17 cellular contexts compared by ENCODE assay signal in the genomic region with DNA sequence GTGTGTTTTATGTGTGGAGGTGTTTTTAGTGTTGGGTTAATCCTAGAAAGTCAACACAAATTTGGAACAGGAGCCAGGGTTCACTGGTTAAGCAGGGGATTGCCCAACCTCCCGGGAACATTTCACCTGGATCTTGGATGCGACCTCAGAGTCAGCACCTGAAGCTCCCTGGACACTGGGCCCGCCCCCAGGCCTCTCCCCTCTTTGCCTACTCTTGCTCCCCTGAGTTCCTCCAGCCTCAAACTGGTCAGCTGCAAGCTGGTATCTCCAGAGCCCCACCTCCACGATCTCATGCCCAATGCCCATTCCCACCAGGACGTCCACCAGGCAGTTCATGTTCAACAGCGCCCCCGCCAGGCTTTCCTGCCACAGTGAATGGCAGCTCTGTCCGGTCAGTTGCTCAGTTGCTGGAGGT. TPM values are rescaled to one million over a fixed set of nuclear protein-coding genes. Genes with fewer than 3 reads are reported as not detected.
DNase-seq lines count a peak whose midpoint lies in the region; ATAC-seq, FAIRE-seq and TF ChIP-seq lines count a peak whose summit lies in the region.
"Had no signal": no experiment of that assay in that cellular context is flagged by ENCODE, and none has a peak within 500 bp of the region (broad histone marks: within the 10 kb centered on the region; RNA-seq: fewer than 3 reads in every experiment).

No MANE protein-coding gene starts in this region.

- H3K4me3 ChIP-seq in WERI-Rb-1 (ENCODE audit: low read depth, low read length) (no peak overlapping the region), keratinocyte (ENCODE audit: control insufficient read depth in 2 of 3, extremely low read depth in 1 of 3, insufficient read depth in 2 of 3, low read depth in 1 of 3, low read length in 3 of 3) (no peak overlapping the region), gastrocnemius medialis (no peak overlapping the region)
- H3K4me3 ChIP-seq: psoas muscle, tibial nerve had no signal

- ATAC-seq in HG02870 (IDR thresholded peaks at IDR 0.05; ENCODE audit: unreplicated experiment) = no peak
- ATAC-seq in HG02588 (IDR thresholded peaks at IDR 0.05; ENCODE audit: unreplicated experiment) = no peak
- ATAC-seq in gastrocnemius medialis = no peak
- ATAC-seq: activated naive CD8-positive, alpha-beta T cell treated with anti-CD3 and anti-CD28 coated beads, Interleukin-2, amount 50 U/mL, for 24 hours had no signal

- no peak overlapping the region for H3K4me2 ChIP-seq in keratinocyte (ENCODE audit: control insufficient read depth, extremely low read depth, insufficient read depth, low read depth, low read length)

- no peaks in the 10 kb centered on the region for H3K9me1 ChIP-seq in keratinocyte (ENCODE audit: control insufficient read depth, extremely low read depth, insufficient read depth, low read length)

- H2AFZ ChIP-seq in keratinocyte (ENCODE audit: control insufficient read depth, low read length) = no peak overlapping the region

- no peaks in the 10 kb centered on the region for H3K79me2 ChIP-seq in keratinocyte (ENCODE audit: control insufficient read depth, insufficient read depth, low read length)

- in situ Hi-C loops in gastrocnemius medialis (cut with MboI; ENCODE audit: low sequenced_read_pairs in 4 of 4) = no loop called here

- TF ChIP-seq POLR2A in gastrocnemius medialis (IDR thresholded peaks at IDR 0.05) = no peak

- dilution Hi-C loops in keratinocyte (cut with MboI; ENCODE audit: extremely low pct_ligation_motif_present, low sequenced_read_pairs) = no loop called here

- H3K27me3 ChIP-seq in WERI-Rb-1 (ENCODE audit: insufficient read depth, low read depth, severe bottlenecking) (no peaks in the 10 kb centered on the region), keratinocyte (ENCODE audit: control insufficient read depth, extremely low read depth, insufficient read depth, low read length) (no peaks in the 10 kb centered on the region), gastrocnemius medialis (no peaks in the 10 kb centered on the region)
- H3K27me3 ChIP-seq: tibial nerve had no signal

- H3K36me3 ChIP-seq in WERI-Rb-1 = peaks cover 2% of the 10 kb centered on the region; the same call in 1 of the 2 replicates
- no peaks in the 10 kb centered on the region for H3K36me3 ChIP-seq in keratinocyte (ENCODE audit: control insufficient read depth in 2 of 2, extremely low read depth in 1 of 2, insufficient read depth in 2 of 2, low read length in 2 of 2)
- no peaks in the 10 kb centered on the region for H3K36me3 ChIP-seq in gastrocnemius medialis

- intact Hi-C loops in gastrocnemius medialis (cut with DNase I; ENCODE audit: low total_unique reads) = no loop called here

- H3K4me1 ChIP-seq in keratinocyte (ENCODE audit: control insufficient read depth, extremely low read depth, insufficient read depth, low read length) (no peaks in the 10 kb centered on the region), gastrocnemius medialis (no peaks in the 10 kb centered on the region)
- H3K4me1 ChIP-seq: psoas muscle, tibial nerve had no signal

- no peak overlapping the region for H3K9ac ChIP-seq in keratinocyte (ENCODE audit: control insufficient read depth, extremely low read depth, insufficient read depth, low read length)

- TF ChIP-seq CTCF in WERI-Rb-1 (IDR thresholded peaks at IDR 0.05; ENCODE audit: low read depth, low read length) = peak; percentile 30
- TF ChIP-seq CTCF in keratinocyte (optimal IDR thresholded peaks at IDR 0.05 in 1 of 3, IDR thresholded peaks at IDR 0.05 in 1 of 3, conservative IDR thresholded peaks at IDR 0.05 in 1 of 3; ENCODE audit: extremely low read depth in 1 of 3, insufficient read depth in 2 of 3, low read length in 3 of 3) = peak; percentile 11 to 26 (median 14)
- TF ChIP-seq CTCF in gastrocnemius medialis (IDR thresholded peaks at IDR 0.05 in 4 of 5, conservative IDR thresholded peaks at IDR 0.05 in 1 of 5) = peak in 1 of 5 experiments; percentile 19

- DNase-seq in stimulated activated CD4-positive, alpha-beta T cell treated with anti-CD3 and anti-CD28 coated beads, Interleukin-15, amount 100 ng/mL, for 24 hours = peak; percentile 21
- no peak for DNase-seq in stimulated activated CD4-positive, alpha-beta T cell treated with anti-CD3 and anti-CD28 coated beads, Interleukin-4, amount 100 ng/mL, for 24 hours
- DNase-seq in WERI-Rb-1 (no peak), keratinocyte (ENCODE audit: low read depth, low spot score) (no peak), NCI-H2081 treated with DMSO at 0.1 percent for 48 hours (lab: John Stamatoyannopoulos, UW) (no peak), gastrocnemius medialis (no peak)
- DNase-seq: activated naive CD8-positive, alpha-beta T cell treated with anti-CD3 and anti-CD28 coated beads, Interleukin-2, amount 50 U/mL, for 24 hours; activated T-cell treated with anti-CD3 and anti-CD28 coated beads, Interleukin-2, amount 50 U/mL, for 24 hours; Kasumi-1; NCI-H2171; psoas muscle; stimulated activated CD4-positive, alpha-beta T cell treated with anti-CD3 and anti-CD28 coated beads, Interleukin-1b, Interleukin-23, amount 100 ng/mL, for 48 hours had no signal

- no peaks in the 10 kb centered on the region for H4K20me1 ChIP-seq in keratinocyte (ENCODE audit: control insufficient read depth, extremely low read depth, insufficient read depth, low read length)

- no peak for FAIRE-seq in keratinocyte (lab: Jason Lieb, UNC)
- FAIRE-seq: GM12892, GM19239 had no signal

- H3K27ac ChIP-seq in WERI-Rb-1 (no peak overlapping the region), keratinocyte (ENCODE audit: control insufficient read depth, insufficient read depth, low read length) (no peak overlapping the region), gastrocnemius medialis (no peak overlapping the region)
- H3K27ac ChIP-seq: psoas muscle, tibial nerve had no signal

- no peaks in the 10 kb centered on the region for H3K9me3 ChIP-seq in WERI-Rb-1 (ENCODE audit: severe bottlenecking)
- no peaks in the 10 kb centered on the region for H3K9me3 ChIP-seq in keratinocyte (ENCODE audit: control insufficient read depth, low read depth, low read length)
- no peaks in the 10 kb centered on the region for H3K9me3 ChIP-seq in gastrocnemius medialis
- H3K9me3 ChIP-seq: psoas muscle, tibial nerve had no signal

RNA-seq across cellular contexts. Expression of gene HSD17B14, which starts 9.7 kb away (rescaled TPM):
- polyA plus RNA-seq in keratinocyte = 0.92 to 1.2 TPM (median 1.0 TPM) in 3 replicates
- polyA plus RNA-seq in keratinocyte (2011; ENCODE audit: low read depth) = 0.75 TPM
- polyA plus RNA-seq in keratinocyte (2011; cell fraction: cytosol; rRNA removed) = 0.52 and 1.5 TPM in 2 replicates
- 1.6 and 3.9 TPM in 2 replicates for polyA plus RNA-seq in keratinocyte (2011; cell fraction: nucleus; rRNA removed)
- polyA plus RNA-seq in keratinocyte (2012; ENCODE audit: low replicate concordance) = 1.7 TPM in 2 replicates
- polyA minus RNA-seq in keratinocyte = 0.86 to 2.1 TPM in 2 of 3 replicates, not detected in the other
- polyA minus RNA-seq in keratinocyte (2011; cell fraction: cytosol; rRNA and poly(A)+ RNA removed) = not detected
- polyA minus RNA-seq in keratinocyte (2011; cell fraction: nucleus; rRNA and poly(A)+ RNA removed) = 0.54 and 1.1 TPM in 2 replicates
- total RNA-seq in gastrocnemius medialis = 1 to 10 TPM in 3 of 4 donors, not detected in 1; 1.2 to 1.9 (median 1.7) TPM

RNA-seq across cellular contexts. Expression of gene BCAT2, which starts 15.8 kb away (rescaled TPM):
- 19.0 to 27.3 TPM (median 20.4 TPM) in 3 replicates for polyA plus RNA-seq in keratinocyte
- polyA plus RNA-seq in keratinocyte (2011; ENCODE audit: low read depth) = 4.2 TPM
- polyA plus RNA-seq in keratinocyte (2011; cell fraction: cytosol; rRNA removed) = 14.8 and 29.0 TPM in 2 replicates
- polyA plus RNA-seq in keratinocyte (2011; cell fraction: nucleus; rRNA removed) = 25.5 and 32.5 TPM in 2 replicates
- polyA plus RNA-seq in keratinocyte (2012; ENCODE audit: low replicate concordance) = 15.8 and 34.4 TPM in 2 replicates
- polyA minus RNA-seq in keratinocyte = 17.1 to 44.5 TPM (median 20.2 TPM) in 3 replicates
- polyA minus RNA-seq in keratinocyte (2011; cell fraction: cytosol; rRNA and poly(A)+ RNA removed) = 27.6 TPM
- polyA minus RNA-seq in keratinocyte (2011; cell fraction: nucleus; rRNA and poly(A)+ RNA removed) = 11.3 and 11.9 TPM in 2 replicates
- total RNA-seq in gastrocnemius medialis = 10 to 100 TPM; 28.0 to 56.6 (median 43.8) TPM

RNA-seq across cellular contexts. Expression of gene PLEKHA4, which starts 41.8 kb away (rescaled TPM):
- polyA plus RNA-seq in keratinocyte = 1.2 to 2.2 TPM (median 1.8 TPM) in 3 replicates
- polyA plus RNA-seq in keratinocyte (2011; ENCODE audit: low read depth) = 0.62 TPM
- polyA plus RNA-seq in keratinocyte (2011; cell fraction: cytosol; rRNA removed) = 0.55 and 2.3 TPM in 2 replicates
- polyA plus RNA-seq in keratinocyte (2011; cell fraction: nucleus; rRNA removed) = 1.5 and 2.4 TPM in 2 replicates
- 1.7 and 3.9 TPM in 2 replicates for polyA plus RNA-seq in keratinocyte (2012; ENCODE audit: low replicate concordance)
- 0.89 to 2.5 TPM (median 1.1 TPM) in 3 replicates for polyA minus RNA-seq in keratinocyte
- polyA minus RNA-seq in keratinocyte (2011; cell fraction: cytosol; rRNA and poly(A)+ RNA removed) = not detected
- polyA minus RNA-seq in keratinocyte (2011; cell fraction: nucleus; rRNA and poly(A)+ RNA removed) = 1.2 TPM in 2 replicates
- total RNA-seq in gastrocnemius medialis = 1 to 10 TPM; 3.4 to 9.7 (median 6.3) TPM

RNA-seq across cellular contexts. Expression of gene PPP1R15A, which starts 45.6 kb away (rescaled TPM):
- polyA plus RNA-seq in keratinocyte = 23.6 to 36.6 TPM (median 32.5 TPM) in 3 replicates
- polyA plus RNA-seq in keratinocyte (2011; ENCODE audit: low read depth) = 275 TPM
- 22.9 and 36.2 TPM in 2 replicates for polyA plus RNA-seq in keratinocyte (2011; cell fraction: cytosol; rRNA removed)
- 123 and 136 TPM in 2 replicates for polyA plus RNA-seq in keratinocyte (2011; cell fraction: nucleus; rRNA removed)
- polyA plus RNA-seq in keratinocyte (2012; ENCODE audit: low replicate concordance) = 32.9 and 274 TPM in 2 replicates
- 9.5 to 14.6 TPM (median 9.9 TPM) in 3 replicates for polyA minus RNA-seq in keratinocyte
- 22.8 TPM for polyA minus RNA-seq in keratinocyte (2011; cell fraction: cytosol; rRNA and poly(A)+ RNA removed)
- polyA minus RNA-seq in keratinocyte (2011; cell fraction: nucleus; rRNA and poly(A)+ RNA removed) = 48.4 and 55.3 TPM in 2 replicates
- total RNA-seq in gastrocnemius medialis = 10 to 100 TPM; 28.7 to 73.9 (median 39.8) TPM
